8 cellular contexts compared by ENCODE assay signal in the genomic region with DNA sequence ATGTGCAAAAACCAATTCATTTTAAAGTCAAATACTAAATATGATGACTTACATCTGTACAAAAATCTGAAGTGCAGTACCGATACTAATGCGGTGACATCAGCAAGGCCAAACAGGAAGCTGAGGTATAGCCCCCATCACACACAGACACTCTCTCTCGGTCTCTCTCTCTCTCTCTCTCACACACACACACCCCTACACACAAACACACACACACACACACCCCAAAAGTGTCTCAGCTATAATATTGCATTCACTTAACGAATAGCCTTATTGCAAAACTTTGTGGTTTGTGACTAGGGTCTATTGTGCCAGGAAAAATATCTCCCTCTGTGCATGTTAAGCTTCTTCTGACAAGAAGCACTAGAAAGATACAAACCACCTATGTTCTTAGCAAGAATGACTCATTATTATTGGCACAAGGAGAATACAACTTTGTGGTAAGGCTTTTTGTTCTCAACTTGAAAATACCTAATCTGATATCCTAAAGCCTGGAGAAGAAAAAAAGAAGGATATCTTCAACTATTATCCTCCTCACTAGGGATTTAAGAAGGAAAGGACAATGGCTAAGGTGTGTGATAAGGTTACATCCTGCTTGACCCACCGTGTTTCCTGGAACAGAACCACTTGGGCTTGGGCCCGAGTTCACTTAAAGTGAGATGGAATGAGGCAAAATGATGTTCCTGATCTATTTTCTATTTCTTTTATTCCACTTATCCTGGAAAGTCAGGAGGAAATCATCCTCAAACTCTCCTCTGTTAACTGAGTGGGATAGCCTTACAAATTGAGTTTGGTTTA.
DNase-seq lines count a peak whose midpoint lies in the region; ATAC-seq and TF ChIP-seq lines count a peak whose summit lies in the region.
"Had no signal": no experiment of that assay in that cellular context is flagged by ENCODE, and none has a peak within 500 bp of the region (broad histone marks: within the 10 kb centered on the region; RNA-seq: fewer than 3 reads in every experiment).

No MANE protein-coding gene starts in this region.

- H3K27ac Mint-ChIP-seq in MCF 10A (ENCODE audit: low read depth, unreplicated experiment) = no peak overlapping the region

- intact Hi-C loops in MCF 10A (cut with micrococcal nuclease) = loop anchor here (5.0 kb wide), 1 partner anchor 290 kb away; the partner anchor contains the start of genes SWT1 and TRMT1L

- no TSS peak for BruUV-seq in MCF 10A (replicated peaks; lab: Mats Ljungman, UMichigan)

- H3K36me3 Mint-ChIP-seq in MCF 10A (ENCODE audit: insufficient read depth, unreplicated experiment) = no peaks in the 10 kb centered on the region
- H3K36me3 Mint-ChIP-seq: brain had no signal

- ATAC-seq in GM18909 (IDR thresholded peaks at IDR 0.05; ENCODE audit: poor library complexity, unreplicated experiment) (peak; percentile 95), HG03039 (IDR thresholded peaks at IDR 0.05; ENCODE audit: unreplicated experiment) (peak; percentile 88), omental fat pad (ENCODE audit: low FRiP score) (peak; percentile 80)

- peaks cover 8% of the 10 kb centered on the region for H3K4me1 Mint-ChIP-seq in MCF 10A (ENCODE audit: insufficient read depth, unreplicated experiment)
- H3K4me1 Mint-ChIP-seq: brain had no signal

- DNase-seq in SKM-1 (lab: John Stamatoyannopoulos, UW; ENCODE audit: unreplicated experiment) = peak; percentile 92
- peak; percentile 98 for DNase-seq in MCF 10A (ENCODE audit: unreplicated experiment)
- no peak for DNase-seq in omental fat pad (ENCODE audit: low spot score)
- DNase-seq in caudate nucleus (lab: John Stamatoyannopoulos, UW) = no peak
- no peak for DNase-seq in D341Med (ENCODE audit: low spot score)

- TF ChIP-seq CTCF in MCF 10A (IDR thresholded peaks at IDR 0.05; ENCODE audit: unreplicated experiment) (no peak), omental fat pad (IDR thresholded peaks at IDR 0.05) (no peak)

- no peak overlapping the region for H3K4me3 Mint-ChIP-seq in MCF 10A (ENCODE audit: unreplicated experiment)
- H3K4me3 Mint-ChIP-seq: brain had no signal

- H3K9me3 Mint-ChIP-seq in MCF 10A (ENCODE audit: unreplicated experiment) = no peaks in the 10 kb centered on the region

- no peak overlapping the region for H3K27ac ChIP-seq in caudate nucleus (ENCODE audit: low read depth, low read length)

- H3K27me3 Mint-ChIP-seq in MCF 10A (ENCODE audit: insufficient read depth, unreplicated experiment) = peaks cover 100% of the 10 kb centered on the region
- H3K27me3 Mint-ChIP-seq: brain had no signal

- POLR2A ChIA-PET in MCF 10A (lab: Yijun Ruan, JAX) = interaction anchor here (0.6 to 2.8 kb wide), 16 partner anchors 8 to 909 kb away, joined by 3 to 12 read pairs (median 4); no protein-coding TSS in a partner anchor

- CTCF ChIA-PET in MCF 10A (lab: Yijun Ruan, JAX) = interaction anchor here (0.5 to 1.5 kb wide), 5 partner anchors 33 to 449 kb away, joined by 3 to 4 read pairs (median 3); no protein-coding TSS in a partner anchor

Comparison
In these comparisons a context has a peak if more than half of its experiments do, and no peak if none do; other contexts are left out.
1. DNase-seq: peak in SKM-1 (single experiment) and MCF 10A (single experiment); none in omental fat pad (single experiment), caudate nucleus (0 of 61) and D341Med (single experiment).
2. Peak in every context shown above with its lines, with median percentiles within 50 percentile points of each other: ATAC-seq.